ENCODE assay signal across 8 cellular contexts in the genomic region with DNA sequence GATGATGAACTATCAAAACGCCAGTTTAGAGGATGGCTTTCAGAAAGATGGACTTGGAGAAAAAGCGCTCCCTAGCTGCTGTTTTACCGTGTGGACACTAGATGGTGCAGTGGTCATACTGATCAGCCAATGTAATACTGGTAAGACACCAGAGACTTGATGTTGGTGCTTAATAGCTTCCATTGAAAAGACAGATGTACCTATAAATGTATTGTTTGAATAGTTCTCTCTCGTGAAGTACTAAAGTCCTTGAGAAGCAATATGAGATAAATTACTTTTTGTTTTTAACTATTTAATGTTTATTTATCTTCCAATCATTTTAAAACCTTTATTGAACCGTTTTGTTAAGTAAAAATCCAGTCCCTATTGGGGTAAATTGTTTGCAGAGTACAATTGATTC.
DNase-seq lines count a peak whose midpoint lies in the region; ATAC-seq and TF ChIP-seq lines count a peak whose summit lies in the region.

No MANE protein-coding gene starts in this region.

- no peak overlapping the region for H3K4me3 Mint-ChIP-seq in activated CD8-positive, alpha-beta T cell treated with anti-CD3 and anti-CD28 coated beads, Interleukin-2, amount 10 ng/mL, durations not matched to agents 7 days and 5 days
- H3K4me3 Mint-ChIP-seq in nephron progenitor cell: no peak overlapping the region

- no peak overlapping the region for H3K27ac ChIP-seq in HL-60 (replicated peaks)

- H3K4me3 ChIP-seq in HL-60 (replicated peaks; ENCODE audit: insufficient read depth, low read length) (no peak overlapping the region), fibroblast of mammary gland (ENCODE audit: control insufficient read depth, low read depth, low read length) (no peak overlapping the region)

- peak; percentile 93 for ATAC-seq in GM19468 (IDR thresholded peaks at IDR 0.05; ENCODE audit: extremely low read depth, unreplicated experiment)
- peak; percentile 82 for ATAC-seq in activated CD8-positive, alpha-beta T cell treated with anti-CD3 and anti-CD28 coated beads, Interleukin-2, amount 10 ng/mL, durations not matched to agents 7 days and 5 days

- POLR2A ChIA-PET in activated CD8-positive, alpha-beta T cell treated with anti-CD3 and anti-CD28 coated beads, Interleukin-2, amount 10 ng/mL, durations not matched to agents 7 days and 5 days (lab: Charles Lee): no interaction called here

- CTCF ChIA-PET in activated CD8-positive, alpha-beta T cell treated with anti-CD3 and anti-CD28 coated beads, Interleukin-2, amount 10 ng/mL, durations not matched to agents 7 days and 5 days (lab: Charles Lee): interaction anchor here (0.6 to 5.6 kb wide), 43 partner anchors 9 to 1101 kb away, joined by 3 to 79 read pairs (median 4); partner anchors contain the start of genes FUCA2 and LTV1

- no peaks in the 10 kb centered on the region for H3K27me3 Mint-ChIP-seq in activated CD8-positive, alpha-beta T cell treated with anti-CD3 and anti-CD28 coated beads, Interleukin-2, amount 10 ng/mL, durations not matched to agents 7 days and 5 days (ENCODE audit: low read depth)
- peaks cover 6% of the 10 kb centered on the region for H3K27me3 Mint-ChIP-seq in nephron progenitor cell (ENCODE audit: low read depth, poor library complexity)

- no peaks in the 10 kb centered on the region for H3K9me3 Mint-ChIP-seq in activated CD8-positive, alpha-beta T cell treated with anti-CD3 and anti-CD28 coated beads, Interleukin-2, amount 10 ng/mL, durations not matched to agents 7 days and 5 days (ENCODE audit: insufficient read depth)
- H3K9me3 Mint-ChIP-seq in nephron progenitor cell: peaks cover 9% of the 10 kb centered on the region

- no peaks in the 10 kb centered on the region for H3K4me1 Mint-ChIP-seq in activated CD8-positive, alpha-beta T cell treated with anti-CD3 and anti-CD28 coated beads, Interleukin-2, amount 10 ng/mL, durations not matched to agents 7 days and 5 days (ENCODE audit: low read depth)
- peaks cover 7% of the 10 kb centered on the region for H3K4me1 Mint-ChIP-seq in nephron progenitor cell

- DNase-seq in DMS53 treated with DMSO at 0.1 percent for 48 hours (lab: John Stamatoyannopoulos, UW; ENCODE audit: unreplicated experiment) (peak; percentile 54), HL-60 (ENCODE audit: low read depth in 1 of 2, low spot score in 1 of 2) (peak; percentile 40 to 70), NCI-H82 (lab: John Stamatoyannopoulos, UW) (peak; percentile 89), fibroblast of mammary gland (ENCODE audit: low read depth) (peak; percentile 91), nephron progenitor cell (peak; percentile 55), NCI-H187 (lab: John Stamatoyannopoulos, UW) (no peak)
- DNase-seq in activated CD8-positive, alpha-beta T cell treated with anti-CD3 and anti-CD28 coated beads, Interleukin-2, amount 10 ng/mL, durations not matched to agents 7 days and 5 days: peak; percentile 73

- TF ChIP-seq CTCF in HL-60 (IDR thresholded peaks at IDR 0.05; ENCODE audit: insufficient read depth, low read length) (peak; percentile 87), fibroblast of mammary gland (conservative IDR thresholded peaks at IDR 0.05; ENCODE audit: control insufficient read depth, insufficient read depth, low read depth, low read length) (peak; percentile 93), nephron progenitor cell (IDR thresholded peaks at IDR 0.05) (peak; percentile 94)

- no peaks in the 10 kb centered on the region for H3K27me3 ChIP-seq in HL-60 (ENCODE audit: insufficient read depth, poor library complexity, severe bottlenecking)

- peaks cover 2% of the 10 kb centered on the region for H3K36me3 Mint-ChIP-seq in activated CD8-positive, alpha-beta T cell treated with anti-CD3 and anti-CD28 coated beads, Interleukin-2, amount 10 ng/mL, durations not matched to agents 7 days and 5 days (ENCODE audit: low read depth)
- H3K36me3 Mint-ChIP-seq in nephron progenitor cell (ENCODE audit: low read depth): peaks cover 13% of the 10 kb centered on the region

- H3K27ac Mint-ChIP-seq in activated CD8-positive, alpha-beta T cell treated with anti-CD3 and anti-CD28 coated beads, Interleukin-2, amount 10 ng/mL, durations not matched to agents 7 days and 5 days: no peak overlapping the region
- H3K27ac Mint-ChIP-seq in nephron progenitor cell: no peak overlapping the region

Comparison
In these comparisons a context has a peak if more than half of its experiments do, and no peak if none do; other contexts are left out.
1. DNase-seq: peak in DMS53 treated with DMSO at 0.1 percent for 48 hours (single experiment), HL-60 (2 of 2), NCI-H82 (single experiment), activated CD8-positive, alpha-beta T cell treated with anti-CD3 and anti-CD28 coated beads, Interleukin-2, amount 10 ng/mL, durations not matched to agents 7 days and 5 days (single experiment), fibroblast of mammary gland (single experiment) and nephron progenitor cell (single experiment); none in NCI-H187 (0 of 2).
2. Peak in every context shown above with its lines, with median percentiles within 50 percentile points of each other: CTCF ChIP-seq.